In genomic region chr15:66253643-66254363, GRCh38 we compare ENCODE assay signal across 8 cellular contexts. TPM values are rescaled to one million over a fixed set of nuclear protein-coding genes. Genes with fewer than 3 reads are reported as not detected.
DNase-seq lines count a peak whose midpoint lies in the region; ATAC-seq and TF ChIP-seq lines count a peak whose summit lies in the region.

MEGF11 (minus strand) TSS chr15:66253750; CDS start chr15:66128403, 125,347 bp downstream.

- H3K79me2 ChIP-seq in OCI-LY7 (ENCODE audit: insufficient read depth, low read depth, low read length) = no peaks in the 10 kb centered on the region

- H3K4me1 ChIP-seq in OCI-LY7 (ENCODE audit: insufficient read depth, low read length, poor library complexity, severe bottlenecking) (peaks cover 10% of the 10 kb centered on the region), duodenal mucosa (ENCODE audit: control insufficient read depth in 1 of 2, insufficient read depth in 2 of 2, low read length in 2 of 2) (peaks cover 8 to 15% of the 10 kb centered on the region in 2 donors), thyroid gland (peaks cover 18 to 27% of the 10 kb centered on the region in 2 donors)

- intact Hi-C loops in OCI-LY7 (cut with micrococcal nuclease; ENCODE audit: unreplicated experiment) (no loop called here), thyroid gland (cut with DNase I) (no loop called here)

- no peaks in the 10 kb centered on the region for H3K36me3 ChIP-seq in OCI-LY7 (ENCODE audit: insufficient read depth, low read length)
- H3K36me3 ChIP-seq in duodenal mucosa (ENCODE audit: control insufficient read depth in 1 of 2, insufficient read depth in 2 of 2, low read length in 2 of 2) = no peaks in the 10 kb centered on the region
- H3K36me3 ChIP-seq in thyroid gland = no peaks in the 10 kb centered on the region

- DNase-seq in stimulated activated CD4-positive, alpha-beta T cell treated with anti-CD3 and anti-CD28 coated beads, Interleukin-15, amount 100 ng/mL, for 24 hours = peak; percentile 15
- DNase-seq in stimulated activated CD4-positive, alpha-beta T cell treated with anti-CD3 and anti-CD28 coated beads, Interleukin-1b, Interleukin-23, amount 100 ng/mL, for 48 hours = no peak
- no peak for DNase-seq in OCI-LY7 (ENCODE audit: low spot score)
- peak; percentile 12 to 32 for DNase-seq in lung microvascular endothelial cell (ENCODE audit: low read depth in 2 of 2)
- DNase-seq in thyroid gland = peak; percentile 6 to 10
- DNase-seq in NCI-H2107 (lab: John Stamatoyannopoulos, UW) = no peak

- POLR2A ChIA-PET in OCI-LY7 (lab: Charles Lee) = no interaction called here

- TF ChIP-seq CTCF in OCI-LY7 (conservative IDR thresholded peaks at IDR 0.05; ENCODE audit: low read length) (no peak), thyroid gland (IDR thresholded peaks at IDR 0.05) (no peak)

- CTCF ChIA-PET in OCI-LY7 (lab: Charles Lee; ENCODE audit: unreplicated experiment) = no interaction called here

- H3K9me2 ChIP-seq in OCI-LY7 (ENCODE audit: insufficient read depth, low read length) = no peaks in the 10 kb centered on the region

- H3K4me2 ChIP-seq in OCI-LY7 (ENCODE audit: low read length) = peak within 1 kb of the TSS; percentile 82

- no peak for ATAC-seq in HG03442 (IDR thresholded peaks at IDR 0.05; ENCODE audit: unreplicated experiment)

- no TSS peak for BruUV-seq in OCI-LY7 (replicated peaks; lab: Mats Ljungman, UMichigan)

- 3% methylated on average over 36 of the region's 49 CpGs for WGBS in thyroid gland, 2 donors

- H4K20me1 ChIP-seq in OCI-LY7 (ENCODE audit: insufficient read depth, low read length) = no peaks in the 10 kb centered on the region

- H3K9me3 ChIP-seq in OCI-LY7 (ENCODE audit: low read length) (no peaks in the 10 kb centered on the region), duodenal mucosa (ENCODE audit: control insufficient read depth in 1 of 2, low read length in 2 of 2) (no peaks in the 10 kb centered on the region), thyroid gland (no peaks in the 10 kb centered on the region)

- peak within 1 kb of the TSS; percentile 57 for H3K4me3 ChIP-seq in OCI-LY7 (ENCODE audit: low read depth, low read length, poor library complexity, severe bottlenecking)
- peak within 1 kb of the TSS; percentile 72 to 75 for H3K4me3 ChIP-seq in duodenal mucosa (ENCODE audit: low read depth in 1 of 2, low read length in 2 of 2)
- H3K4me3 ChIP-seq in thyroid gland (replicated peaks in 1 of 3) = peak within 1 kb of the TSS in 2 of 3 donors; percentile 27 to 37

- no peak for TF ChIP-seq POLR2A in thyroid gland (IDR thresholded peaks at IDR 0.05)

- no peak within 1 kb of the TSS for H3K9ac ChIP-seq in duodenal mucosa (ENCODE audit: low read depth in 1 of 2, low read length in 2 of 2)

- peak within 1 kb of the TSS; percentile 51; the same call in 1 of the 2 replicates for H2AFZ ChIP-seq in OCI-LY7 (ENCODE audit: low read length)

- H3K27ac ChIP-seq in OCI-LY7 (ENCODE audit: low read depth, low read length, poor library complexity, severe bottlenecking) (no peak within 1 kb of the TSS), duodenal mucosa (ENCODE audit: low read depth, low read length) (no peak within 1 kb of the TSS), thyroid gland (no peak within 1 kb of the TSS)

- peaks cover 58 to 64% of the 10 kb centered on the region in 2 donors for H3K27me3 ChIP-seq in duodenal mucosa (ENCODE audit: control insufficient read depth in 1 of 2, insufficient read depth in 2 of 2, low read length in 2 of 2)
- peaks cover 4% of the 10 kb centered on the region for H3K27me3 ChIP-seq in thyroid gland

RNA-seq across cellular contexts. Expression of gene MEGF11, which starts in this region (rescaled TPM):
- 3.3 and 3.5 TPM in 2 replicates for total RNA-seq in OCI-LY7 (2014; rRNA removed; shearing (Covaris generic))
- 6.8 and 9.1 TPM in 2 replicates for total RNA-seq in OCI-LY7 (2022)
- under 0.01 TPM in 1 of 2 replicates, not detected in the other for total RNA-seq in lung microvascular endothelial cell
- total RNA-seq in thyroid gland = under 1 TPM in 1 of 4 donors, not detected in 3; 0.20 TPM

Comparison
In these comparisons a context has a peak if more than half of its experiments do, and no peak if none do; other contexts are left out.
1. Peak in DNase-seq in lung microvascular endothelial cell; RNA of the gene not detected or under 1 TPM.
2. Peak in DNase-seq and H3K4me3 ChIP-seq in thyroid gland; RNA of the gene not detected or under 1 TPM.